Comparison of ENCODE assay signal across 23 cellular contexts in genomic region chr13:109910131-109910530, GRCh38.
"Had no signal": no experiment of that assay in that cellular context is flagged by ENCODE, and none has a peak within 500 bp of the region (broad histone marks: within the 10 kb centered on the region; RNA-seq: fewer than 3 reads in every experiment).

No MANE protein-coding gene starts in this region.

- DNase-seq: dorsolateral prefrontal cortex; effector CD4-positive, alpha-beta T cell; foreskin melanocyte; glutamatergic neuron; heart right ventricle; hippocampal formation; left colon; mesenchymal stem cell; mucosa of descending colon; naive B cell; pancreas; retina; sigmoid colon; stimulated activated CD4-positive, alpha-beta T cell treated with anti-CD3 and anti-CD28 coated beads, Interleukin-2, amount 100 ng/mL, for 24 hours; stimulated activated CD4-positive, alpha-beta T cell treated with anti-CD3 and anti-CD28 coated beads, Interleukin-4, amount 100 ng/mL, for 24 hours; stimulated activated naive CD8-positive, alpha-beta T cell treated with anti-CD3 and anti-CD28 coated beads, Interleukin-15, Interleukin-2, amounts not matched to agents 100 U/mL and 50 U/mL, for 24 hours; substantia nigra; testis; tibial artery had no signal

- H3K4me3 ChIP-seq: dorsolateral prefrontal cortex, heart right ventricle, lung, mucosa of descending colon, pancreas, sigmoid colon, testis, tibial artery had no signal

- ATAC-seq: left colon; mucosa of descending colon; natural killer cell treated with Interleukin-12 subunit alpha and Interleukin-12 subunit beta and Interleukin-15 and Interleukin-18, amount 100 ng/mL, for 72 hours; pancreas; stimulated activated effector memory CD8-positive, alpha-beta T cell treated with anti-CD3 and anti-CD28 coated beads, Interleukin-12 subunit alpha, Interleukin-12 subunit beta, amount 100 ng/mL, for 72 hours; stimulated activated naive CD8-positive, alpha-beta T cell treated with anti-CD3 and anti-CD28 coated beads, Interleukin-15, Interleukin-2, amounts not matched to agents 100 U/mL and 50 U/mL, for 24 hours had no signal

- H3K36me3 ChIP-seq: heart right ventricle, neutrophil, pancreas, sigmoid colon, tibial artery had no signal

- H3K9me3 ChIP-seq: neutrophil, pancreas, sigmoid colon, testis, tibial artery had no signal

- H3K27me3 ChIP-seq: dorsolateral prefrontal cortex, neutrophil, pancreas, sigmoid colon, testis, tibial artery had no signal

- H3K4me1 ChIP-seq: heart right ventricle, pancreas, testis, tibial artery had no signal
